Comparison of ENCODE assay signal across 8 cellular contexts in the genomic region with DNA sequence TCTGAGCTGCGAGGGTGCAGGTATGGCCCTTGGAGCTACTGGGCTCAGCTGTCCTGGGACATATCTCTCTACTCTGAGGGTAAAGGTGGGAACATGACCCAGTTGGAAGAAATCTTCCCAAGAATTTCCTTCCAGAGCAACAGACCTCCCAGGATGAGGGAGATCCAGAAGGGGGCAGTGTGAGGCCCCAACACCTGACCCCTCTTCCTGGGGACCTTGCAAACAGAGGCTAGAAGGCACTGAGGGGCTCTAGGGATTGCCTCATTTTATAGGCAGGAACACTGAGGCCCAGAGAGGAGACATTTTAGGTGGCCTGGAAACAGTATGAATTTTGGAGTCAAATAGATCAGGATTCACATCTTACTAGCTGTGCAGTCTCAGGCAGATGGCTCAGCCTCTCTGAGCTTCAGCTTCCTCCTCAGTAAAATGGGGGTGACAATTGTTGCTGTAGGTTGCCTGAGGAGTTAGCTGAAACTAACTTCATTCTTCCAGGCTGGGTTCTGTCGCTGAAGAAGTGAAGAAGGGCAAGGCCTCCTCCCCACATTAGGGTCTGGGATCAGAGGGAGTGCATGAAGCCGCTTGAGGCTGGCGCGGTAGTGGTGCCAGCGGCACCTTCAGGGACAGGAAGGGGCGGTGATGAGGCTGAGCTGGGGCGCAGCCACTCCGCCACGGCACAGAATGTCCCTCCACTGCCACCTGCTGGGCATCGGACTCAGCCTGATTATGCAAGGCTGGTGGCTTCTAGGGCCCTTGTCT. TPM values are rescaled to one million over a fixed set of nuclear protein-coding genes. Genes with fewer than 3 reads are reported as not detected.
DNase-seq lines count a peak whose midpoint lies in the region; ATAC-seq lines count a peak whose summit lies in the region.

No MANE protein-coding gene starts in this region.

- intact Hi-C loops in activated CD4-positive, alpha-beta T cell treated with anti-CD3 and anti-CD28 coated beads for 36 hours (cut with DNase I, micrococcal nuclease): loop anchor here (1.0 to 2.0 kb wide), 8 partner anchors 74 to 431 kb away; partner anchors contain the start of gene KCNK5 (in 2 of the 2)

- ATAC-seq in HG03045 (IDR thresholded peaks at IDR 0.05; ENCODE audit: unreplicated experiment) (peak; percentile 67), left lobe of liver (peak; percentile 94)
- ATAC-seq in activated CD4-positive, alpha-beta T cell treated with anti-CD3 and anti-CD28 coated beads for 36 hours: peak; percentile 98

- H3K4me1 Mint-ChIP-seq in activated CD4-positive, alpha-beta T cell treated with anti-CD3 and anti-CD28 coated beads for 36 hours: peaks cover 4% of the 10 kb centered on the region

- no peaks in the 10 kb centered on the region for H3K27me3 Mint-ChIP-seq in activated CD4-positive, alpha-beta T cell treated with anti-CD3 and anti-CD28 coated beads for 36 hours

- H3K9me3 Mint-ChIP-seq in activated CD4-positive, alpha-beta T cell treated with anti-CD3 and anti-CD28 coated beads for 36 hours (ENCODE audit: low read depth): no peaks in the 10 kb centered on the region

- POLR2A ChIA-PET in activated CD4-positive, alpha-beta T cell treated with anti-CD3 and anti-CD28 coated beads for 36 hours (lab: Charles Lee): interaction anchor here (0.5 to 0.6 kb wide), 2 partner anchors 38 to 192 kb away, joined by 3 read pairs; no protein-coding TSS in a partner anchor

- peak overlapping the region; percentile 44 for H3K4me3 Mint-ChIP-seq in activated CD4-positive, alpha-beta T cell treated with anti-CD3 and anti-CD28 coated beads for 36 hours

- no peaks in the 10 kb centered on the region for H3K36me3 Mint-ChIP-seq in activated CD4-positive, alpha-beta T cell treated with anti-CD3 and anti-CD28 coated beads for 36 hours (ENCODE audit: low read depth)

- peak; percentile 78 to 83 for DNase-seq in NCI-H2081 (lab: John Stamatoyannopoulos, UW)
- DNase-seq in NCI-H2081 treated with DMSO at 0.1 percent for 48 hours (lab: John Stamatoyannopoulos, UW): no peak
- DNase-seq in NCI-H345 treated with DMSO at 0.1 percent for 48 hours (lab: John Stamatoyannopoulos, UW; ENCODE audit: unreplicated experiment): peak; percentile 80
- DNase-seq in activated CD4-positive, alpha-beta T cell treated with anti-CD3 and anti-CD28 coated beads for 36 hours: peak; percentile 96
- peak; percentile 35 for DNase-seq in cerebellar cortex (ENCODE audit: low spot score)
- DNase-seq in left lobe of liver (ENCODE audit: low spot score): peak; percentile 88
- peak; percentile 93 to 94 for DNase-seq in stimulated activated CD4-positive, alpha-beta T cell treated with anti-CD3 and anti-CD28 coated beads, Interleukin-2, amount 100 ng/mL, for 24 hours

- H3K27ac Mint-ChIP-seq in activated CD4-positive, alpha-beta T cell treated with anti-CD3 and anti-CD28 coated beads for 36 hours: no peak overlapping the region

- CTCF ChIA-PET in activated CD4-positive, alpha-beta T cell treated with anti-CD3 and anti-CD28 coated beads for 36 hours (lab: Charles Lee): interaction anchor here (0.6 to 9.7 kb wide), 51 partner anchors 9 to 1182 kb away, joined by 3 to 211 read pairs (median 4); partner anchors contain the start of genes KCNK16 and KCNK5

RNA-seq across cellular contexts. Expression of gene KCNK17, which starts 11.4 kb away (rescaled TPM):
- total RNA-seq in activated CD4-positive, alpha-beta T cell treated with anti-CD3 and anti-CD28 coated beads for 36 hours: not detected
- 1.2 TPM for total RNA-seq in left lobe of liver

RNA-seq across cellular contexts. Expression of gene KCNK16, which starts 19.7 kb away (rescaled TPM):
- not detected for total RNA-seq in activated CD4-positive, alpha-beta T cell treated with anti-CD3 and anti-CD28 coated beads for 36 hours
- total RNA-seq in left lobe of liver: not detected
